In genomic region chr7:149022961-149023360, GRCh38 we compare ENCODE assay signal across 16 cellular contexts. TPM values are rescaled to one million over a fixed set of nuclear protein-coding genes. Genes with fewer than 3 reads are reported as not detected.
DNase-seq lines count a peak whose midpoint lies in the region; ATAC-seq, FAIRE-seq and TF ChIP-seq lines count a peak whose summit lies in the region.
"Had no signal": no experiment of that assay in that cellular context is flagged by ENCODE, and none has a peak within 500 bp of the region (broad histone marks: within the 10 kb centered on the region; RNA-seq: fewer than 3 reads in every experiment).

No MANE protein-coding gene starts in this region.

- H3K9me3 Mint-ChIP-seq in CD14-positive monocyte = peaks cover 0 to 2% (median 0%) of the 10 kb centered on the region in 7 donors
- no peaks in the 10 kb centered on the region for H3K9me3 Mint-ChIP-seq in GM23338
- H3K9me3 Mint-ChIP-seq in astrocyte (ENCODE audit: unreplicated experiment) = no peaks in the 10 kb centered on the region
- no peaks in the 10 kb centered on the region for H3K9me3 Mint-ChIP-seq in nephron progenitor cell

- H3K4me1 Mint-ChIP-seq in CD14-positive monocyte (peaks cover 23% of the 10 kb centered on the region), GM23338 (peaks cover 54% of the 10 kb centered on the region), astrocyte (ENCODE audit: low read depth, unreplicated experiment) (peaks cover 32% of the 10 kb centered on the region), nephron progenitor cell (peaks cover 52% of the 10 kb centered on the region)

- H4K20me1 ChIP-seq in GM23338 (replicated peaks; ENCODE audit: insufficient read depth) (peaks cover 37% of the 10 kb centered on the region), astrocyte (ENCODE audit: insufficient read depth, low read length) (peaks cover 87% of the 10 kb centered on the region)

- peaks cover 12% of the 10 kb centered on the region; the same call in 1 of the 2 replicates for H3K36me3 ChIP-seq in GM23338 (ENCODE audit: insufficient read depth)
- H3K36me3 ChIP-seq in astrocyte (ENCODE audit: insufficient read depth, low read length) = peaks cover 16% of the 10 kb centered on the region
- peaks cover 13 to 19% of the 10 kb centered on the region in 2 donors for H3K36me3 ChIP-seq in ascending aorta
- H3K36me3 ChIP-seq in WERI-Rb-1 = peaks cover 54% of the 10 kb centered on the region

- H3K4me2 ChIP-seq in GM23338 (peak overlapping the region; percentile 51), astrocyte (ENCODE audit: low read length) (peak overlapping the region; percentile 5)

- no peak for FAIRE-seq in astrocyte (lab: Jason Lieb, UNC)

- peak overlapping the region; percentile 27 for H3K9ac ChIP-seq in astrocyte (ENCODE audit: low read length)

- TF ChIP-seq CTCF in CD14-positive monocyte (IDR thresholded peaks at IDR 0.05) (no peak), GM23338 (conservative IDR thresholded peaks at IDR 0.05; ENCODE audit: low read depth in 2 of 2) (no peak), astrocyte (IDR thresholded peaks at IDR 0.05; ENCODE audit: insufficient read depth, low read depth, low read length) (no peak), nephron progenitor cell (IDR thresholded peaks at IDR 0.05) (no peak), ascending aorta (IDR thresholded peaks at IDR 0.05) (no peak), WERI-Rb-1 (IDR thresholded peaks at IDR 0.05; ENCODE audit: low read depth, low read length) (no peak)

- H3K4me3 Mint-ChIP-seq in CD14-positive monocyte (no peak overlapping the region), GM23338 (no peak overlapping the region; the same call in 2 of the 3 replicates), astrocyte (ENCODE audit: unreplicated experiment) (no peak overlapping the region), nephron progenitor cell (no peak overlapping the region)

- H3K79me2 ChIP-seq in GM23338 (replicated peaks; ENCODE audit: insufficient read depth) (peaks cover 89% of the 10 kb centered on the region), astrocyte (ENCODE audit: insufficient read depth, low read length) (peaks cover 84% of the 10 kb centered on the region)

- peak; percentile 15 for ATAC-seq in GM23338
- ATAC-seq: lower lobe of right lung, upper lobe of right lung had no signal

- H2AFZ ChIP-seq in GM23338 = no peak overlapping the region
- no peak overlapping the region for H2AFZ ChIP-seq in astrocyte (ENCODE audit: low read depth, low read length)

- peaks cover 41% of the 10 kb centered on the region for H3K4me1 ChIP-seq in GM23338 (ENCODE audit: insufficient read depth)
- peaks cover 13% of the 10 kb centered on the region for H3K4me1 ChIP-seq in astrocyte (ENCODE audit: insufficient read depth, low read length)
- peaks cover 0 to 8% of the 10 kb centered on the region in 2 donors for H3K4me1 ChIP-seq in ascending aorta
- H3K4me1 ChIP-seq: SJCRH30 had no signal

- H3K36me3 Mint-ChIP-seq in CD14-positive monocyte (peaks cover 28 to 46% of the 10 kb centered on the region in 2 donors), GM23338 (ENCODE audit: low read depth) (peaks cover 51% of the 10 kb centered on the region), astrocyte (ENCODE audit: low read depth, unreplicated experiment) (peaks cover 12% of the 10 kb centered on the region), nephron progenitor cell (ENCODE audit: low read depth) (peaks cover 53% of the 10 kb centered on the region)

- H3K27me3 Mint-ChIP-seq in CD14-positive monocyte (ENCODE audit: low read depth in 3 of 3) (peaks cover 0 to 2% (median 0%) of the 10 kb centered on the region in 3 donors), GM23338 (ENCODE audit: insufficient read depth, low read depth, poor library complexity) (peaks cover 10% of the 10 kb centered on the region), astrocyte (ENCODE audit: low read depth, unreplicated experiment) (no peaks in the 10 kb centered on the region), nephron progenitor cell (ENCODE audit: low read depth, poor library complexity) (no peaks in the 10 kb centered on the region)

- H3K27ac ChIP-seq in GM23338 (ENCODE audit: low read depth) (peak overlapping the region; percentile 72), astrocyte (ENCODE audit: low read depth, low read length) (no peak overlapping the region), ascending aorta (no peak overlapping the region), WERI-Rb-1 (no peak overlapping the region)
- H3K27ac ChIP-seq: lower lobe of right lung, SJCRH30, upper lobe of right lung had no signal

- H3K9me3 ChIP-seq in astrocyte (ENCODE audit: insufficient read depth, low read depth, low read length) (no peaks in the 10 kb centered on the region), ascending aorta (no peaks in the 10 kb centered on the region), WERI-Rb-1 (ENCODE audit: severe bottlenecking) (no peaks in the 10 kb centered on the region)
- H3K9me3 ChIP-seq: lower lobe of right lung, SJCRH30, upper lobe of right lung had no signal

- H3F3A ChIP-seq in GM23338 (replicated peaks; ENCODE audit: low read depth) = peaks cover 25% of the 10 kb centered on the region

- no peak for DNase-seq in CD14-positive monocyte (ENCODE audit: low spot score)
- no peak for DNase-seq in GM23338 (ENCODE audit: low spot score)
- no peak for DNase-seq in astrocyte (ENCODE audit: low read depth)
- no peak for DNase-seq in nephron progenitor cell
- DNase-seq in NCI-H82 (lab: John Stamatoyannopoulos, UW) = no peak
- DNase-seq in ascending aorta (ENCODE audit: low spot score in 2 of 2) = no peak
- DNase-seq in WERI-Rb-1 = no peak
- DNase-seq: activated naive CD4-positive, alpha-beta T cell treated with anti-CD3 and anti-CD28 coated beads, Interleukin-2, amount 50 U/mL, for 16 hours; KG1; lower lobe of right lung; NCI-H1417 treated with DMSO at 0.1 percent for 48 hours; NCI-H345; occipital lobe; SJCRH30; stimulated activated CD4-positive, alpha-beta T cell treated with anti-CD3 and anti-CD28 coated beads, Interleukin-4, amount 100 ng/mL, for 4 hours; upper lobe of right lung had no signal

- H3K4me3 ChIP-seq in GM23338 (peak overlapping the region; percentile 10; the same call in 1 of the 2 replicates), astrocyte (ENCODE audit: insufficient read depth, low read depth, low read length) (no peak overlapping the region), ascending aorta (no peak overlapping the region), WERI-Rb-1 (ENCODE audit: low read depth, low read length) (no peak overlapping the region)
- H3K4me3 ChIP-seq: lower lobe of right lung, SJCRH30, upper lobe of right lung had no signal

- no peaks in the 10 kb centered on the region for H3K9me2 ChIP-seq in GM23338 (ENCODE audit: insufficient read depth)

- H3K27ac Mint-ChIP-seq in CD14-positive monocyte (peak overlapping the region in 4 of 7 donors; percentile 10 to 85 (median 20)), GM23338 (peak overlapping the region; percentile 88), astrocyte (ENCODE audit: unreplicated experiment) (no peak overlapping the region), nephron progenitor cell (peak overlapping the region; percentile 25)

- no peaks in the 10 kb centered on the region for H3K27me3 ChIP-seq in GM23338 (ENCODE audit: insufficient read depth)
- H3K27me3 ChIP-seq in astrocyte (ENCODE audit: insufficient read depth, low read length) = no peaks in the 10 kb centered on the region
- no peaks in the 10 kb centered on the region for H3K27me3 ChIP-seq in ascending aorta
- H3K27me3 ChIP-seq in WERI-Rb-1 (ENCODE audit: insufficient read depth, low read depth, severe bottlenecking) = no peaks in the 10 kb centered on the region
- H3K27me3 ChIP-seq: SJCRH30, upper lobe of right lung had no signal

- intact Hi-C loops in CD14-positive monocyte (cut with micrococcal nuclease) = loop anchor here in 1 of 2 donors (10.0 kb wide), 1 partner anchor 602 kb away; no protein-coding TSS in a partner anchor
- intact Hi-C loops in ascending aorta (cut with DNase I) = no loop called here

TF ChIP-seq in GM23338, 12 proteins besides CTCF, POLR2A, EP300 and RAD21 (continues in another document):
- TF ChIP-seq ZNF331 (CRISPR knock-in tag; IDR thresholded peaks at IDR 0.05; ENCODE audit: low read depth) = no peak
- TF ChIP-seq EZH2 (IDR thresholded peaks at IDR 0.05; ENCODE audit: low read depth, unreplicated experiment) = no peak
- no peak for TF ChIP-seq CREB1 (CRISPR knock-in tag; IDR thresholded peaks at IDR 0.05; ENCODE audit: low read depth)
- no peak for TF ChIP-seq REST (IDR thresholded peaks at IDR 0.05; ENCODE audit: unreplicated experiment)
- no peak for TF ChIP-seq NANOG (IDR thresholded peaks at IDR 0.05; ENCODE audit: borderline replicate concordance)
- TF ChIP-seq JUNB (IDR thresholded peaks at IDR 0.05; ENCODE audit: unreplicated experiment) = no peak
- no peak for TF ChIP-seq ZNF114 (CRISPR knock-in tag; IDR thresholded peaks at IDR 0.05)
- no peak for TF ChIP-seq STAT1 (IDR thresholded peaks at IDR 0.05; ENCODE audit: unreplicated experiment)
- TF ChIP-seq EZH2phosphoT487 (IDR thresholded peaks at IDR 0.05; ENCODE audit: unreplicated experiment) = no peak

RNA-seq across cellular contexts. Expression of gene PDIA4, which starts 5.3 kb away (rescaled TPM):
- polyA plus RNA-seq in CD14-positive monocyte = 10 to 100 TPM; 36.5 to 51.2 TPM
- 326 and 332 TPM in 2 replicates for total RNA-seq in GM23338 (2014; rRNA removed; shearing (Covaris generic))
- polyA plus RNA-seq in GM23338 (2016; fragmentation: Nextera tagmentation; extraction: Ambion mirVana) = 194 and 196 TPM in 2 replicates
- total RNA-seq in astrocyte = 266 and 284 TPM in 2 replicates
- 129 TPM for total RNA-seq in ascending aorta
